ENCODE assay signal across 1 cellular context in genomic region chr10:8911032-8911431, GRCh38.
"Had no signal": no experiment of that assay in that cellular context is flagged by ENCODE, and none has a peak within 500 bp of the region (broad histone marks: within the 10 kb centered on the region; RNA-seq: fewer than 3 reads in every experiment).

No MANE protein-coding gene starts in this region.

- ATAC-seq: GM12878 had no signal
